ENCODE assay signal across 25 cellular contexts in genomic region chr2:175679728-175680127, GRCh38.
DNase-seq lines count a peak whose midpoint lies in the region; ATAC-seq, FAIRE-seq and TF ChIP-seq lines count a peak whose summit lies in the region.
"Had no signal": no experiment of that assay in that cellular context is flagged by ENCODE, and none has a peak within 500 bp of the region (broad histone marks: within the 10 kb centered on the region; RNA-seq: fewer than 3 reads in every experiment).

No MANE protein-coding gene starts in this region.

- no peak overlapping the region for H3K4me2 ChIP-seq in HepG2 (ENCODE audit: low read depth, low read length)
- H3K4me2 ChIP-seq in MM.1S (ENCODE audit: low read depth, low read length) = peak overlapping the region; percentile 76; the same call in 1 of the 2 replicates
- H3K4me2 ChIP-seq in K562 (ENCODE audit: insufficient read depth, low read length) = no peak overlapping the region
- H3K4me2 ChIP-seq: BLaER1 had no signal

- FAIRE-seq in HepG2 (lab: Jason Lieb, UNC) = no peak
- FAIRE-seq in K562 (lab: Jason Lieb, UNC) = no peak
- FAIRE-seq: GM12878, GM12892, GM18507 had no signal

- H3K9ac ChIP-seq in HepG2 (ENCODE audit: insufficient read depth, low read depth, low read length) = no peak overlapping the region
- H3K9ac ChIP-seq in MM.1S (ENCODE audit: low read length) = no peak overlapping the region
- no peak overlapping the region for H3K9ac ChIP-seq in K562 (ENCODE audit: insufficient read depth in 1 of 2, low read depth in 2 of 2, low read length in 2 of 2)
- H3K9ac ChIP-seq: BLaER1 had no signal

- H3K9me1 ChIP-seq in K562 (ENCODE audit: control insufficient read depth, insufficient read depth, low read length) = no peaks in the 10 kb centered on the region

- TF ChIP-seq POLR2A in HepG2 (IDR thresholded peaks at IDR 0.05; ENCODE audit: insufficient read depth in 1 of 2, low read depth in 2 of 2, low read length in 2 of 2) (no peak), right lobe of liver (IDR thresholded peaks at IDR 0.05) (no peak), K562 (conservative IDR thresholded peaks at IDR 0.05) (no peak)

- TF ChIP-seq CTCF in HepG2 (CRISPR knock-in tag; IDR thresholded peaks at IDR 0.05) (no peak), right lobe of liver (IDR thresholded peaks at IDR 0.05) (no peak), MM.1S (IDR thresholded peaks at IDR 0.05; ENCODE audit: low read length) (no peak), K562 (IDR thresholded peaks at IDR 0.05 in 2 of 3, conservative IDR thresholded peaks at IDR 0.05 in 1 of 3; ENCODE audit: insufficient read depth in 2 of 3, low read depth in 1 of 3, low read length in 3 of 3) (no peak)

- H3K9me2 ChIP-seq in MM.1S (replicated peaks; ENCODE audit: insufficient read depth, low read length) = no peaks in the 10 kb centered on the region

- H3K36me3 ChIP-seq in HepG2 (replicated peaks in 1 of 2; ENCODE audit: control insufficient read depth in 1 of 2, insufficient read depth in 2 of 2, low read length in 2 of 2) (no peaks in the 10 kb centered on the region), right lobe of liver (no peaks in the 10 kb centered on the region), MM.1S (replicated peaks; ENCODE audit: insufficient read depth, low read length) (no peaks in the 10 kb centered on the region), K562 (ENCODE audit: control insufficient read depth, insufficient read depth, low read length) (no peaks in the 10 kb centered on the region)
- H3K36me3 ChIP-seq: BE2C, BLaER1 had no signal

- H3K79me2 ChIP-seq in HepG2 (ENCODE audit: insufficient read depth, low read length) = no peaks in the 10 kb centered on the region
- no peaks in the 10 kb centered on the region for H3K79me2 ChIP-seq in MM.1S (ENCODE audit: low read length)
- no peaks in the 10 kb centered on the region for H3K79me2 ChIP-seq in K562 (ENCODE audit: control insufficient read depth, insufficient read depth, low read length)

- H4K20me1 ChIP-seq in HepG2 (ENCODE audit: insufficient read depth, low read length) (no peaks in the 10 kb centered on the region), MM.1S (ENCODE audit: insufficient read depth, low read length) (no peaks in the 10 kb centered on the region), K562 (replicated peaks; ENCODE audit: control insufficient read depth, insufficient read depth, low read length) (no peaks in the 10 kb centered on the region)
- H4K20me1 ChIP-seq: BLaER1 had no signal

- H3K27ac ChIP-seq in HepG2 (ENCODE audit: extremely low read length, insufficient read depth, low read length) (no peak overlapping the region), right lobe of liver (no peak overlapping the region), MM.1S (ENCODE audit: low read length) (peak overlapping the region; percentile 31; the same call in 1 of the 2 replicates), K562 (ENCODE audit: extremely low read depth, low read depth, low read length) (no peak overlapping the region)
- H3K27ac ChIP-seq: 22Rv1, BLaER1 had no signal

- TF ChIP-seq RAD21 in HepG2 (CRISPR knock-in tag; IDR thresholded peaks at IDR 0.05) (no peak), K562 (CRISPR knock-in tag; conservative IDR thresholded peaks at IDR 0.05 in 1 of 2, IDR thresholded peaks at IDR 0.05 in 1 of 2) (no peak)

- TF ChIP-seq EP300 in HepG2 (IDR thresholded peaks at IDR 0.05; ENCODE audit: low read depth in 2 of 2, low read length in 2 of 2) (no peak), HepG2 (CRISPR knock-in tag; IDR thresholded peaks at IDR 0.05; ENCODE audit: borderline replicate concordance) (no peak), K562 (IDR thresholded peaks at IDR 0.05; ENCODE audit: low read length) (no peak)

- no peak overlapping the region for H3K4me3 ChIP-seq in HepG2 (replicated peaks in 1 of 3; ENCODE audit: insufficient read depth in 1 of 3, low read depth in 2 of 3, low read length in 3 of 3)
- H3K4me3 ChIP-seq in right lobe of liver = no peak overlapping the region
- no peak overlapping the region for H3K4me3 ChIP-seq in MM.1S (ENCODE audit: low read length)
- H3K4me3 ChIP-seq in K562 = no peak overlapping the region
- H3K4me3 ChIP-seq: BLaER1, GM12878 had no signal

- intact Hi-C loops in HepG2 (cut with micrococcal nuclease; ENCODE audit: unreplicated experiment) = loop anchor here (5.0 kb wide), 1 partner anchor 262 kb away; no protein-coding TSS in a partner anchor
- intact Hi-C loops in right lobe of liver (cut with DNase I) = loop anchor here (10.0 kb wide), 2 partner anchors 395 to 405 kb away; partner anchors contain the start of gene EVX2 (in 1 of the 2)
- intact Hi-C loops in K562 (cut with micrococcal nuclease) = loop anchor here (10.0 kb wide), 2 partner anchors 175 to 645 kb away; no protein-coding TSS in a partner anchor

- H3K27me3 ChIP-seq in HepG2 (ENCODE audit: control insufficient read depth in 1 of 2, insufficient read depth in 2 of 2, low read length in 2 of 2) = no peaks in the 10 kb centered on the region
- H3K27me3 ChIP-seq in right lobe of liver = no peaks in the 10 kb centered on the region
- H3K27me3 ChIP-seq in MM.1S (replicated peaks; ENCODE audit: insufficient read depth, low read length) = no peaks in the 10 kb centered on the region
- H3K27me3 ChIP-seq in K562 (ENCODE audit: control insufficient read depth in 2 of 2, insufficient read depth in 2 of 2, low read length in 2 of 2) = no peaks in the 10 kb centered on the region; a peak in 1 of 5 replicates
- H3K27me3 ChIP-seq: BE2C, BLaER1 had no signal

- H3K4me1 ChIP-seq in HepG2 (ENCODE audit: insufficient read depth, low read length) (no peaks in the 10 kb centered on the region), right lobe of liver (no peaks in the 10 kb centered on the region), MM.1S (ENCODE audit: low read length) (peaks cover 18% of the 10 kb centered on the region), K562 (replicated peaks in 1 of 2; ENCODE audit: control insufficient read depth in 2 of 2, insufficient read depth in 2 of 2, low read length in 2 of 2) (no peaks in the 10 kb centered on the region)
- H3K4me1 ChIP-seq: BE2C, BLaER1 had no signal

- CTCF ChIA-PET in HepG2 (lab: Yijun Ruan, JAX; ENCODE audit: low intra/inter-chr PET ratio, low total read pairs) (no interaction called here), K562 (lab: Yijun Ruan, JAX; ENCODE audit: low intra/inter-chr PET ratio) (no interaction called here)

- H3F3A ChIP-seq in MM.1S (ENCODE audit: insufficient read depth, low read length) = peaks cover 9% of the 10 kb centered on the region; the same call in 1 of the 2 replicates

- in situ Hi-C loops in HepG2 (cut with HindIII; ENCODE audit: extremely low pct_ligation_motif_present, low pct_unique_long_range_greater_than_20kb) (loop anchor here (10.0 to 25.0 kb wide), 2 partner anchors 315 to 983 kb away; no protein-coding TSS in a partner anchor), K562 (cut with MboI) (loop anchor here (10.0 kb wide), 1 partner anchor 395 kb away; no protein-coding TSS in a partner anchor)

- no peak overlapping the region for H2AFZ ChIP-seq in HepG2 (ENCODE audit: low read length)
- H2AFZ ChIP-seq in MM.1S (ENCODE audit: low read length) = peak overlapping the region; percentile 28
- no peak overlapping the region for H2AFZ ChIP-seq in K562 (ENCODE audit: low read depth, low read length)

- POLR2A ChIA-PET in HepG2 (lab: Yijun Ruan, JAX) (no interaction called here), K562 (lab: Yijun Ruan, JAX) (interaction anchor here (1.2 kb wide), 1 partner anchor 9 kb away, joined by 3 read pairs; no protein-coding TSS in a partner anchor)

- BruUV-seq in HepG2 (replicated peaks; lab: Mats Ljungman, UMichigan) = no TSS peak
- no TSS peak for BruUV-seq in K562 (replicated peaks; lab: Mats Ljungman, UMichigan)

- H3K9me3 ChIP-seq in HepG2 (ENCODE audit: low read length) = no peaks in the 10 kb centered on the region
- no peaks in the 10 kb centered on the region for H3K9me3 ChIP-seq in right lobe of liver
- H3K9me3 ChIP-seq in MM.1S (replicated peaks; ENCODE audit: insufficient read depth, low read length) = no peaks in the 10 kb centered on the region
- no peaks in the 10 kb centered on the region for H3K9me3 ChIP-seq in K562 (replicated peaks; ENCODE audit: control insufficient read depth, insufficient read depth, low read depth, low read length)
- H3K9me3 ChIP-seq: BE2C, BLaER1 had no signal

- WGBS in HepG2 (ENCODE audit: low lambda C conversion rate) = 45% methylated on average over 2 of the region's 2 CpGs
- 33% methylated on average over 2 of the region's 2 CpGs for WGBS in right lobe of liver (ENCODE audit: insufficient coverage, low coverage, low lambda C conversion rate, missing lambda C conversion rate)
- 0% methylated on average over 2 of the region's 2 CpGs for WGBS in K562 (ENCODE audit: insufficient coverage, low coverage, missing lambda C conversion rate)

- DNase-seq in HepG2 (ENCODE audit: low spot score) (no peak), right lobe of liver (no peak), MM.1S (no peak), K562 (ENCODE audit: extremely low read depth in 1 of 4, low spot score in 3 of 4) (no peak), SKM-1 treated with dmso at 0.1 percent for 144 hours (lab: John Stamatoyannopoulos, UW; ENCODE audit: unreplicated experiment) (no peak)
- no peak for DNase-seq in stimulated activated naive CD4-positive, alpha-beta T cell (lab: John Stamatoyannopoulos, UW)
- DNase-seq: ACHN; BE2C; C1 segment of cervical spinal cord; CD4-positive, alpha-beta memory T cell; CD4-positive, CD25-positive, alpha-beta regulatory T cell; CD8-positive, alpha-beta memory T cell; COR-L47; DMS 273 treated with DMSO at 0.1 percent for 48 hours; DMS153; DMS53; DMS79; DND-41; EL; GDM1 had no signal

- no peak for ATAC-seq in HepG2
- ATAC-seq in right lobe of liver = no peak
- no peak for ATAC-seq in K562
- ATAC-seq: GM12878 had no signal

TF ChIP-seq in HepG2, 621 proteins besides CTCF, POLR2A, EP300 and RAD21 (continues in another document):
- TF ChIP-seq MAFK (conservative IDR thresholded peaks at IDR 0.05 in 1 of 2, IDR thresholded peaks at IDR 0.05 in 1 of 2; ENCODE audit: low read length in 2 of 2) (peak; percentile 71 to 74), ERF (CRISPR knock-in tag; IDR thresholded peaks at IDR 0.05) (no peak), JUND (CRISPR knock-in tag; IDR thresholded peaks at IDR 0.05) (no peak), MAFF (IDR thresholded peaks at IDR 0.05; ENCODE audit: low read depth, low read length) (peak; percentile 68)

TF ChIP-seq in K562, 482 proteins besides CTCF, POLR2A, EP300 and RAD21:
- TF ChIP-seq PPARD (CRISPR knock-in tag; IDR thresholded peaks at IDR 0.05) = no peak
- TF ChIP-seq, protein P1, sequence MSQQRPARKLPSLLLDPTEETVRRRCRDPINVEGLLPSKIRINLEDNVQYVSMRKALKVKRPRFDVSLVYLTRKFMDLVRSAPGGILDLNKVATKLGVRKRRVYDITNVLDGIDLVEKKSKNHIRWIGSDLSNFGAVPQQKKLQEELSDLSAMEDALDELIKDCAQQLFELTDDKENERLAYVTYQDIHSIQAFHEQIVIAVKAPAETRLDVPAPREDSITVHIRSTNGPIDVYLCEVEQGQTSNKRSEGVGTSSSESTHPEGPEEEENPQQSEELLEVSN (IDR thresholded peaks at IDR 0.05; ENCODE audit: borderline replicate concordance in 1 of 2, extremely low read depth in 1 of 2, insufficient read depth in 1 of 2, insufficient read length in 1 of 2, low read depth in 1 of 2, low read length in 1 of 2, poor library complexity in 1 of 2, severe bottlenecking in 1 of 2) = no peak
- TF ChIP-seq ZNF316 (IDR thresholded peaks at IDR 0.05) = peak; percentile 14; the same call in 1 of the 2 replicates
- no peak for TF ChIP-seq SMAD2 (IDR thresholded peaks at IDR 0.05; ENCODE audit: low read depth, low read length)

Comparison
In these comparisons a context has a peak if more than half of its experiments do, and no peak if none do; other contexts are left out.
1. Of the 241 proteins assayed by ChIP-seq in both HepG2 and K562: peak only in HepG2: MAFF and MAFK; only in K562: none; in both: none; in neither: 239.